ENCODE assay signal across 8 cellular contexts in the genomic region with DNA sequence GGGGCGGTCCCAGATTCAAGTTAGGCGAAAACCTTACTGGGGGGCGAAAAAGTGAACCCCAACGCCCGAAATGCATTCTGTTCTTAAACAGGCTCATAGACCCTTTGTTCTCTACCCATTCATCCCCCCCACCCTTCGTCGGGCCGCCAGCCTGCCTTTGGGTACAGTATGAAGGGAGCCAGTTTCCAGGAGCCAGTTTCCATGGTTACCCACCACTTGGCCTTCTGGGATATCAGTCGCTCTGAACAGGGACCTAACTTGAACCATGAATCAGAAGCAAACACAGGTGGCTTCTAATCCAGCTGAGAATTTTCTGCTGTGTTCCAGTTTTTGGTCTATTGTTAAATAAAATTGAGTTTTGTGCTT. TPM values are rescaled to one million over a fixed set of nuclear protein-coding genes. Genes with fewer than 3 reads are reported as not detected.
A peak's percentile ranks its signal among the peaks of the same experiment; 100 is the strongest.
DNase-seq lines count a peak whose midpoint lies in the region; ATAC-seq and TF ChIP-seq lines count a peak whose summit lies in the region.

No MANE protein-coding gene starts in this region.

- no peaks in the 10 kb centered on the region for H3K9me3 ChIP-seq in BLaER1

- H3K27me3 Mint-ChIP-seq in IgD-negative memory B cell (no peaks in the 10 kb centered on the region), nephron progenitor cell (ENCODE audit: low read depth, poor library complexity) (peaks cover 15% of the 10 kb centered on the region)

- TF ChIP-seq CTCF in nephron progenitor cell (IDR thresholded peaks at IDR 0.05), result no peak

- peak overlapping the region; percentile 68 for H3K4me2 ChIP-seq in BLaER1

- no peaks in the 10 kb centered on the region for H3K36me3 Mint-ChIP-seq in IgD-negative memory B cell
- peaks cover 12% of the 10 kb centered on the region for H3K36me3 Mint-ChIP-seq in nephron progenitor cell (ENCODE audit: low read depth)

- H3K4me3 Mint-ChIP-seq in IgD-negative memory B cell, result peak overlapping the region; percentile 96 to 100 (median 100)
- H3K4me3 Mint-ChIP-seq in nephron progenitor cell, result peak overlapping the region; percentile 100

- DNase-seq in RPMI8226 (peak; percentile 76), fibroblast of the conjunctiva (ENCODE audit: low read depth) (peak; percentile 68), nephron progenitor cell (peak; percentile 56), stromal cell of bone marrow (ENCODE audit: low read depth) (peak; percentile 67)
- DNase-seq in activated effector memory CD4-positive, alpha-beta T cell treated with Interleukin-2 at 50 U/mL for 16 hours, result peak; percentile 15

- H3K27ac ChIP-seq in BLaER1, result peak overlapping the region; percentile 82

- H3K4me1 ChIP-seq in BLaER1, result peaks cover 18% of the 10 kb centered on the region

- H3K36me3 ChIP-seq in BLaER1, result peaks cover 22% of the 10 kb centered on the region

- H3K4me1 Mint-ChIP-seq in IgD-negative memory B cell (peaks cover 14 to 19% (median 15%) of the 10 kb centered on the region in 3 donors), nephron progenitor cell (peaks cover 18% of the 10 kb centered on the region)

- ATAC-seq in GM19463 (IDR thresholded peaks at IDR 0.05; ENCODE audit: unreplicated experiment), result peak; percentile 38

- H3K9me3 Mint-ChIP-seq in IgD-negative memory B cell (no peaks in the 10 kb centered on the region), nephron progenitor cell (peaks cover 20% of the 10 kb centered on the region)

- H3K27me3 ChIP-seq in BLaER1, result no peaks in the 10 kb centered on the region

- peak overlapping the region; percentile 99 for H3K4me3 ChIP-seq in BLaER1

- H3K27ac Mint-ChIP-seq in IgD-negative memory B cell, result peak overlapping the region; percentile 92 to 100 (median 98)
- H3K27ac Mint-ChIP-seq in nephron progenitor cell, result peak overlapping the region; percentile 100

- peak overlapping the region; percentile 86 for H3K9ac ChIP-seq in BLaER1

- H4K20me1 ChIP-seq in BLaER1, result no peaks in the 10 kb centered on the region

RNA-seq across cellular contexts. Expression of gene DHX40, which starts 0.5 kb away (rescaled TPM):
- 17.6 TPM for polyA plus RNA-seq in IgD-negative memory B cell

RNA-seq across cellular contexts. Expression of gene CLTC, which starts 53.8 kb away (rescaled TPM):
- 27.8 TPM for polyA plus RNA-seq in IgD-negative memory B cell

Comparison
In these comparisons a context has a peak if more than half of its experiments do, and no peak if none do; other contexts are left out.
1. Peak in every context shown above with its lines: DNase-seq, ATAC-seq, H3K4me3 ChIP-seq and H3K27ac ChIP-seq.
2. DNase-seq: peak in every context shown above with its lines; median percentile 76 in RPMI8226; 68 in fibroblast of the conjunctiva; 67 in stromal cell of bone marrow; 56 in nephron progenitor cell; 15 in activated effector memory CD4-positive, alpha-beta T cell treated with Interleukin-2 at 50 U/mL for 16 hours.